ENCODE assay signal across 8 cellular contexts in the genomic region with DNA sequence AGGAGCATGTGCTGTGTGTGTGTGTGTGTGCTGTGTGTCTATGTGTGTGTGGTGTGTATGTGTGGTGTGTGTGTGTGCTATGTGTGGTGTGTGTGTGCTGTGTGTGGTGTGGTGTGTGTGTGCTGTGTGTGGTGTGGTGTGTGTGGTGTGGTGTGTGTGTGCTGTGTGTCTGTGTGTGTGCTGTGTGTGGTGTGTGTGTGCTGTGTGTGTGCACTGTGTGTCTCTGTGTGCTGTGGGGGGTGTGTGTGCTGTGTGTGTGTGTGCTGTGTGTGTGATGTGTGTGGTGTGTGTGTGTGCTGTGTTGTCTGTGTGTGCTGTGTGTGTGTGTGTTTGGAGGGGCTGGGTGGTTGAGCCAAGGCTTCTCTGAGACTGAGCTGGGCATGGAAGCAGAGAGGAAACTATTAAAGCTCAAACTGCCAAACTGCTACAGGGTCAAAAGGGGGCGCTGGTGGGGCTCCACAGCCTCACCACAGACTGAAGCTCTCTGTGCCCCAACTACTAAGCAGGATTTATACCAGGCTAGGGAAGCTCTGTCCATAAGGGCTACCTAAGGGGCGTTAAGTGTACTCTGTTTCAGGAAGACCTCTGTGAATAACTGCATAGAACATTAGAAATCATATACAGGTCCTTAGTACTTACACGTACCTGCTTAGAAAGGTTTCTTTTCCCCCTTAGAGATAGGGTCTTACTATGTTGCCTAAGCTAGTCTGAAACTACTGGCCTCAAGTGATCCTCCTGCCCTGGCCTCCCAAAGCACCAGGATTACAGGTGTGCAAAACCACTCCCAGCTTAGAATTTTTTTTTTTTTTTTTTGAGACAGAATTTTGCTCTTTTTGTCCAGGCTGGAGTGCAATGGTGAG. TPM values are rescaled to one million over a fixed set of nuclear protein-coding genes. Genes with fewer than 3 reads are reported as not detected.
A peak's percentile ranks its signal among the peaks of the same experiment; 100 is the strongest.
DNase-seq lines count a peak whose midpoint lies in the region; ATAC-seq and TF ChIP-seq lines count a peak whose summit lies in the region.

No MANE protein-coding gene starts in this region.

- no peak overlapping the region for H3K4me3 ChIP-seq in CD8-positive, alpha-beta T cell (ENCODE audit: low read depth, low read length)
- H3K4me3 ChIP-seq in SJSA1 (no peak overlapping the region), gastrocnemius medialis (no peak overlapping the region)

- ATAC-seq in CD8-positive, alpha-beta T cell, result peak; percentile 98
- ATAC-seq in gastrocnemius medialis, result peak; percentile 46 to 75
- no peak for ATAC-seq in GM21528 (IDR thresholded peaks at IDR 0.05; ENCODE audit: low FRiP score, unreplicated experiment)
- no peak for ATAC-seq in HG03520 (IDR thresholded peaks at IDR 0.05; ENCODE audit: unreplicated experiment)

- no peaks in the 10 kb centered on the region for H3K9me3 Mint-ChIP-seq in CD8-positive, alpha-beta T cell
- peaks cover 3% of the 10 kb centered on the region for H3K9me3 Mint-ChIP-seq in glutamatergic neuron (ENCODE audit: unreplicated experiment)

- intact Hi-C loops in CD8-positive, alpha-beta T cell (cut with DNase I, micrococcal nuclease), result loop anchor here (1.0 to 5.0 kb wide), 7 partner anchors 26 to 295 kb away; partner anchors contain the start of gene STAT5A (in 2 of the 2)
- intact Hi-C loops in gastrocnemius medialis (cut with DNase I; ENCODE audit: low total_unique reads), result no loop called here

- peaks cover 5% of the 10 kb centered on the region for H3K4me1 Mint-ChIP-seq in CD8-positive, alpha-beta T cell (ENCODE audit: low read depth)
- H3K4me1 Mint-ChIP-seq in glutamatergic neuron (ENCODE audit: low read depth, unreplicated experiment), result peaks cover 16% of the 10 kb centered on the region

- CTCF ChIA-PET in CD8-positive, alpha-beta T cell (lab: Charles Lee), result interaction anchor here (0.6 to 4.7 kb wide), 43 partner anchors 9 to 298 kb away, joined by 3 to 56 read pairs (median 4); partner anchors contain the start of genes GHDC, STAT5A and STAT5B

- no peak for TF ChIP-seq POLR2A in gastrocnemius medialis (IDR thresholded peaks at IDR 0.05)

- peaks cover 69% of the 10 kb centered on the region for H3K36me3 Mint-ChIP-seq in CD8-positive, alpha-beta T cell
- no peaks in the 10 kb centered on the region for H3K36me3 Mint-ChIP-seq in glutamatergic neuron (ENCODE audit: unreplicated experiment)

- H3K4me3 Mint-ChIP-seq in CD8-positive, alpha-beta T cell, result no peak overlapping the region
- H3K4me3 Mint-ChIP-seq in glutamatergic neuron (ENCODE audit: unreplicated experiment), result peak overlapping the region; percentile 7

- H3K36me3 ChIP-seq in CD8-positive, alpha-beta T cell (ENCODE audit: insufficient read depth, low read length), result peaks cover 41% of the 10 kb centered on the region
- H3K36me3 ChIP-seq in SJSA1, result peaks cover 17% of the 10 kb centered on the region
- H3K36me3 ChIP-seq in gastrocnemius medialis, result peaks cover 0 to 40% of the 10 kb centered on the region in 2 donors

- H3K27ac ChIP-seq in CD8-positive, alpha-beta T cell (ENCODE audit: low read depth, low read length), result no peak overlapping the region
- no peak overlapping the region for H3K27ac ChIP-seq in SJSA1
- H3K27ac ChIP-seq in gastrocnemius medialis, result no peak overlapping the region

- H3K27me3 ChIP-seq in CD8-positive, alpha-beta T cell (ENCODE audit: insufficient read depth, low read length), result no peaks in the 10 kb centered on the region
- no peaks in the 10 kb centered on the region for H3K27me3 ChIP-seq in SJSA1 (replicated peaks)
- H3K27me3 ChIP-seq in gastrocnemius medialis, result no peaks in the 10 kb centered on the region

- in situ Hi-C loops in gastrocnemius medialis (cut with MboI; ENCODE audit: low sequenced_read_pairs in 4 of 4), result no loop called here

- DNase-seq in CD8-positive, alpha-beta T cell, result peak; percentile 24 to 69 (median 57)
- DNase-seq in HT-29 (ENCODE audit: low spot score), result peak; percentile 30
- peak; percentile 33 to 48 for DNase-seq in SJSA1 (ENCODE audit: low read depth in 1 of 2, low spot score in 2 of 2)
- DNase-seq in activated effector memory CD4-positive, alpha-beta T cell treated with anti-CD3 and anti-CD28 coated beads, Interleukin-2, amount 50 U/mL, for 16 hours, result peak; percentile 81
- DNase-seq in glutamatergic neuron, result peak; percentile 49
- DNase-seq in gastrocnemius medialis, result peak in 1 of 2 donors; percentile 40

- no peaks in the 10 kb centered on the region for H3K4me1 ChIP-seq in CD8-positive, alpha-beta T cell (ENCODE audit: insufficient read depth, low read length)
- no peaks in the 10 kb centered on the region for H3K4me1 ChIP-seq in SJSA1 (replicated peaks)
- H3K4me1 ChIP-seq in gastrocnemius medialis, result peaks cover under 1 to 7% of the 10 kb centered on the region in 2 donors

- no peak overlapping the region for H3K27ac Mint-ChIP-seq in CD8-positive, alpha-beta T cell
- H3K27ac Mint-ChIP-seq in glutamatergic neuron (ENCODE audit: unreplicated experiment), result peak overlapping the region; percentile 35

- no peaks in the 10 kb centered on the region for H3K9me3 ChIP-seq in CD8-positive, alpha-beta T cell (ENCODE audit: low read length)
- H3K9me3 ChIP-seq in SJSA1 (replicated peaks), result no peaks in the 10 kb centered on the region
- no peaks in the 10 kb centered on the region for H3K9me3 ChIP-seq in gastrocnemius medialis

- peak; percentile 62 for TF ChIP-seq CTCF in CD8-positive, alpha-beta T cell (IDR thresholded peaks at IDR 0.05)
- TF ChIP-seq CTCF in glutamatergic neuron (IDR thresholded peaks at IDR 0.05; ENCODE audit: partially characterized antibody, unreplicated experiment) (peak; percentile 65), gastrocnemius medialis (IDR thresholded peaks at IDR 0.05 in 4 of 5, conservative IDR thresholded peaks at IDR 0.05 in 1 of 5) (peak; percentile 27 to 65 (median 37))

- H3K27me3 Mint-ChIP-seq in CD8-positive, alpha-beta T cell (ENCODE audit: low read depth), result no peaks in the 10 kb centered on the region
- H3K27me3 Mint-ChIP-seq in glutamatergic neuron (ENCODE audit: unreplicated experiment), result peaks cover 4% of the 10 kb centered on the region

- POLR2A ChIA-PET in CD8-positive, alpha-beta T cell (lab: Charles Lee), result interaction anchor here (0.7 to 2.4 kb wide), 12 partner anchors 11 to 184 kb away, joined by 3 to 10 read pairs (median 4); partner anchors contain the start of genes STAT5A and STAT5B

RNA-seq across cellular contexts. Expression of gene GHDC, which starts 27.8 kb away (rescaled TPM):
- total RNA-seq in CD8-positive, alpha-beta T cell, result 1 to 10 TPM; 6.6 to 6.7 TPM
- total RNA-seq in HT-29 (2014; rRNA removed; shearing (Covaris generic)), result 22.0 and 25.6 TPM in 2 replicates
- 8.1 and 13.2 TPM in 2 replicates for total RNA-seq in SJSA1 (2014; rRNA removed; shearing (Covaris generic))
- 5.3 TPM for total RNA-seq in glutamatergic neuron (ENCODE audit: unreplicated experiment)
- 10 to 100 TPM; 13.8 to 20.0 (median 18.2) TPM for total RNA-seq in gastrocnemius medialis

RNA-seq across cellular contexts. Expression of gene HCRT, which starts 36.9 kb away (rescaled TPM):
- not detected for total RNA-seq in CD8-positive, alpha-beta T cell
- total RNA-seq in HT-29 (2014; rRNA removed; shearing (Covaris generic)), result not detected in 2 replicates
- not detected in 2 replicates for total RNA-seq in SJSA1 (2014; rRNA removed; shearing (Covaris generic))
- total RNA-seq in glutamatergic neuron (ENCODE audit: unreplicated experiment) (not detected), gastrocnemius medialis (not detected)

RNA-seq across cellular contexts. Expression of gene KCNH4, which starts 41.2 kb away (rescaled TPM):
- total RNA-seq in CD8-positive, alpha-beta T cell, result under 1 TPM; 0.35 to 0.42 TPM
- not detected in 2 replicates for total RNA-seq in HT-29 (2014; rRNA removed; shearing (Covaris generic))
- not detected in 2 replicates for total RNA-seq in SJSA1 (2014; rRNA removed; shearing (Covaris generic))
- 0.71 TPM for total RNA-seq in glutamatergic neuron (ENCODE audit: unreplicated experiment)
- total RNA-seq in gastrocnemius medialis, result not detected

RNA-seq across cellular contexts. Expression of gene STAT5B, which starts 54.1 kb away (rescaled TPM):
- total RNA-seq in CD8-positive, alpha-beta T cell, result 10 to 100 TPM; 85.2 to 85.5 TPM
- 11.1 and 13.9 TPM in 2 replicates for total RNA-seq in HT-29 (2014; rRNA removed; shearing (Covaris generic))
- total RNA-seq in SJSA1 (2014; rRNA removed; shearing (Covaris generic)), result 22.1 and 36.0 TPM in 2 replicates
- total RNA-seq in glutamatergic neuron (ENCODE audit: unreplicated experiment), result 31.9 TPM
- 100 to 1,000 TPM in 1 of 4 donors, 10 to 100 TPM in 3; 77.3 to 150 (median 80.7) TPM for total RNA-seq in gastrocnemius medialis

Comparison
In these comparisons a context has a peak if more than half of its experiments do, and no peak if none do; other contexts are left out.
1. ATAC-seq: peak in CD8-positive, alpha-beta T cell (single experiment) and gastrocnemius medialis (2 of 2); none in GM21528 (single experiment) and HG03520 (single experiment).
2. Peak in every context shown above with its lines, with median percentiles within 50 percentile points of each other: CTCF ChIP-seq.